13 cellular contexts compared by ENCODE assay signal in the genomic region with DNA sequence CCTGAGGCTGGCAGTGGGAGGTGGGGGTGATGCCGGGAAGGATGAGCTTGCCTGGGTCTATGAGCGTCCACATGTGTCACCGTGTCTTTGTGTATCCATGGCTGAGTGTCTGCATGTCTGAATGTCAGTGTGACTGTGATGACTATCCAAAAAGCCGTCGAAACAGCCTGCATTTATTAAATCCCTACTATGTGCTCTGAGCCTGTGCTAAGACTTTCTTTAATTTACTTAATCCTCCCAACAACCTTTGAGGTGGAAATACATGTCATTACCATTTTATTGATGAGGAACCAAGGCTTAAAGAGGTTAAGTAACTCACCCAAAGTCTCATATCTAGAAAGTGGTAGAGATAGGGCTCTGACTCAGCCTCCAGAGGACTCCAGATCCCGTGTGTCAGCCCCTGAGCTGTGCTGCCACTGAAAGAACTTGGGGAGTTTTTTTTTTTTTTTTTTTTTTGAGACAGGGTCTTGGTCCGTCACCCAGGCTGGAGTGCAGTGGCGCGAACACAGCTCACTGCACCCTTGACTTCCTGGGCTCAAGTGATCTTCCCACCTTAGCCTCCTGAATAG. TPM values are rescaled to one million over a fixed set of nuclear protein-coding genes. Genes with fewer than 3 reads are reported as not detected.
DNase-seq lines count a peak whose midpoint lies in the region; TF ChIP-seq lines count a peak whose summit lies in the region.
"Had no signal": no experiment of that assay in that cellular context is flagged by ENCODE, and none has a peak within 500 bp of the region (broad histone marks: within the 10 kb centered on the region; RNA-seq: fewer than 3 reads in every experiment).

No MANE protein-coding gene starts in this region.

- H3K27ac ChIP-seq in dorsolateral prefrontal cortex (peak overlapping the region in 46 of 59 donors; percentile 3 to 99 (median 60)), neuronal stem cell (replicated peaks; ENCODE audit: low read length) (no peak overlapping the region)

- H3K9me3 Mint-ChIP-seq in HFFc6 = no peaks in the 10 kb centered on the region
- H3K9me3 Mint-ChIP-seq in activated T-helper 1 cell treated with anti-CD3 and anti-CD28 coated beads, Interleukin-12 subunit alpha, Interleukin-12 subunit beta, Interleukin-2, Interleukin-4 antibody, amounts not matched to agents 30 ng/mL and 10 ng/mL and 1 ng/mL, durations not matched to agents 14 hours and 24 hours and 36 hours = no peaks in the 10 kb centered on the region
- H3K9me3 Mint-ChIP-seq: natural killer cell treated with Interleukin-12 subunit alpha and Interleukin-12 subunit beta and Interleukin-15 and Interleukin-18, amount 100 ng/mL, for 72 hours had no signal

- no peak overlapping the region for H2BK15ac ChIP-seq in neuronal stem cell (ENCODE audit: low read length)

- H3K36me3 Mint-ChIP-seq in HFFc6 (ENCODE audit: low read depth) = peaks cover 17% of the 10 kb centered on the region; the same call in 1 of the 2 replicates
- no peaks in the 10 kb centered on the region for H3K36me3 Mint-ChIP-seq in activated T-helper 1 cell treated with anti-CD3 and anti-CD28 coated beads, Interleukin-12 subunit alpha, Interleukin-12 subunit beta, Interleukin-2, Interleukin-4 antibody, amounts not matched to agents 30 ng/mL and 10 ng/mL and 1 ng/mL, durations not matched to agents 14 hours and 24 hours and 36 hours (ENCODE audit: low read depth)
- H3K36me3 Mint-ChIP-seq: activated CD8-positive, alpha-beta memory T cell treated with anti-CD3 and anti-CD28 coated beads, Interleukin-2, amount 10 ng/mL, durations not matched to agents 7 days and 5 days; activated naive CD8-positive, alpha-beta T cell; natural killer cell treated with Interleukin-12 subunit alpha and Interleukin-12 subunit beta and Interleukin-15 and Interleukin-18, amount 100 ng/mL, for 72 hours had no signal

- peak overlapping the region; percentile 3 for H4K91ac ChIP-seq in neuronal stem cell (ENCODE audit: low read depth, low read length, poor library complexity)

- H3K4ac ChIP-seq in neuronal stem cell (ENCODE audit: low read length) = peak overlapping the region; percentile 24

- H3K14ac ChIP-seq in neuronal stem cell (ENCODE audit: low read length) = no peak overlapping the region

- peaks cover 65% of the 10 kb centered on the region for H3K4me1 Mint-ChIP-seq in HFFc6 (ENCODE audit: low read depth)
- H3K4me1 Mint-ChIP-seq in activated T-helper 1 cell treated with anti-CD3 and anti-CD28 coated beads, Interleukin-12 subunit alpha, Interleukin-12 subunit beta, Interleukin-2, Interleukin-4 antibody, amounts not matched to agents 30 ng/mL and 10 ng/mL and 1 ng/mL, durations not matched to agents 14 hours and 24 hours and 36 hours (ENCODE audit: low read depth) = no peaks in the 10 kb centered on the region

- H3K18ac ChIP-seq in neuronal stem cell (ENCODE audit: low read length) = peak overlapping the region; percentile 54

- peak; percentile 67 for DNase-seq in A172 (ENCODE audit: low spot score)
- DNase-seq in HFFc6 = peak; percentile 39
- DNase-seq in dorsolateral prefrontal cortex = no peak
- no peak for DNase-seq in neuronal stem cell (ENCODE audit: low spot score)
- DNase-seq in kidney glomerular epithelial cell (lab: John Stamatoyannopoulos, UW) = no peak
- DNase-seq in HuH-7.5 (ENCODE audit: low spot score) = no peak
- no peak for DNase-seq in HPDE6-E6E7 (ENCODE audit: extremely low spot score)
- no peak for DNase-seq in activated T-helper 1 cell treated with anti-CD3 and anti-CD28 coated beads, Interleukin-12 subunit alpha, Interleukin-12 subunit beta, Interleukin-2, Interleukin-4 antibody, amounts not matched to agents 30 ng/mL and 10 ng/mL and 1 ng/mL, durations not matched to agents 14 hours and 24 hours and 36 hours (ENCODE audit: low spot score)
- DNase-seq: activated CD8-positive, alpha-beta memory T cell treated with anti-CD3 and anti-CD28 coated beads, Interleukin-2, amount 10 ng/mL, durations not matched to agents 7 days and 5 days; AML-193; NCI-H524 had no signal

- no CpG with 5 or more reads among the region's 9 CpGs for WGBS in neuronal stem cell (ENCODE audit: extremely low coverage in 2 of 2, insufficient read length in 2 of 2, insufficient replicate concordance in 1 of 2), 2 donors

- TF ChIP-seq CTCF in HFFc6 (IDR thresholded peaks at IDR 0.05) (no peak), dorsolateral prefrontal cortex (IDR thresholded peaks at IDR 0.05 in 54 of 56, conservative IDR thresholded peaks at IDR 0.05 in 2 of 56; ENCODE audit: low read depth in 1 of 56, partially characterized antibody in 56 of 56) (no peak)

- H2AK5ac ChIP-seq in neuronal stem cell (ENCODE audit: low read depth, low read length) = peak overlapping the region; percentile 95

- peaks cover 2% of the 10 kb centered on the region for H3K27me3 Mint-ChIP-seq in HFFc6 (ENCODE audit: insufficient read depth)
- H3K27me3 Mint-ChIP-seq in activated T-helper 1 cell treated with anti-CD3 and anti-CD28 coated beads, Interleukin-12 subunit alpha, Interleukin-12 subunit beta, Interleukin-2, Interleukin-4 antibody, amounts not matched to agents 30 ng/mL and 10 ng/mL and 1 ng/mL, durations not matched to agents 14 hours and 24 hours and 36 hours (ENCODE audit: insufficient read depth) = peaks cover 25% of the 10 kb centered on the region

- H3K36me3 ChIP-seq in neuronal stem cell (replicated peaks in 1 of 2; ENCODE audit: control insufficient read depth in 2 of 2, insufficient read depth in 2 of 2, low read length in 2 of 2) = no peaks in the 10 kb centered on the region

- H2BK5ac ChIP-seq in neuronal stem cell (ENCODE audit: low read length) = no peak overlapping the region

- no peaks in the 10 kb centered on the region for H3K9me3 ChIP-seq in neuronal stem cell (replicated peaks in 1 of 2; ENCODE audit: control insufficient read depth in 2 of 2, insufficient read depth in 1 of 2, low read depth in 1 of 2, low read length in 2 of 2)

- H3K79me1 ChIP-seq in neuronal stem cell (ENCODE audit: low read depth, low read length) = no peaks in the 10 kb centered on the region

- H2BK120ac ChIP-seq in neuronal stem cell (ENCODE audit: low read depth, low read length) = no peak overlapping the region

- H3K4me1 ChIP-seq in neuronal stem cell (ENCODE audit: control insufficient read depth in 2 of 2, insufficient read depth in 1 of 2, low read depth in 1 of 2, low read length in 2 of 2) = peaks cover 39 to 44% of the 10 kb centered on the region in 2 donors

- intact Hi-C loops in dorsolateral prefrontal cortex (cut with DNase I) = no loop called here
- intact Hi-C loops in activated T-helper 1 cell treated with anti-CD3 and anti-CD28 coated beads, Interleukin-12 subunit alpha, Interleukin-12 subunit beta, Interleukin-2, Interleukin-4 antibody, amounts not matched to agents 30 ng/mL and 10 ng/mL and 1 ng/mL, durations not matched to agents 14 hours and 24 hours and 36 hours (cut with micrococcal nuclease) = no loop called here

- H3K27me3 ChIP-seq in dorsolateral prefrontal cortex = peaks cover 0 to 2% (median 0%) of the 10 kb centered on the region in 45 donors
- H3K27me3 ChIP-seq in neuronal stem cell (ENCODE audit: control insufficient read depth in 3 of 3, insufficient read depth in 3 of 3, low read depth in 1 of 3, low read length in 3 of 3) = peaks cover 0 to 3% (median 0%) of the 10 kb centered on the region in 3 experiments

- peak overlapping the region; percentile 98 for H3K27ac Mint-ChIP-seq in HFFc6
- no peak overlapping the region for H3K27ac Mint-ChIP-seq in activated T-helper 1 cell treated with anti-CD3 and anti-CD28 coated beads, Interleukin-12 subunit alpha, Interleukin-12 subunit beta, Interleukin-2, Interleukin-4 antibody, amounts not matched to agents 30 ng/mL and 10 ng/mL and 1 ng/mL, durations not matched to agents 14 hours and 24 hours and 36 hours
- H3K27ac Mint-ChIP-seq: activated CD8-positive, alpha-beta memory T cell treated with anti-CD3 and anti-CD28 coated beads, Interleukin-2, amount 10 ng/mL, durations not matched to agents 7 days and 5 days; activated naive CD8-positive, alpha-beta T cell; natural killer cell treated with Interleukin-12 subunit alpha and Interleukin-12 subunit beta and Interleukin-15 and Interleukin-18, amount 100 ng/mL, for 72 hours had no signal

- H3K23ac ChIP-seq in neuronal stem cell (ENCODE audit: low read depth, low read length, poor library complexity) = no peak overlapping the region

- H3K4me3 ChIP-seq in dorsolateral prefrontal cortex (no peak overlapping the region), neuronal stem cell (ENCODE audit: low read length in 2 of 2) (no peak overlapping the region)

- no peak overlapping the region for H4K8ac ChIP-seq in neuronal stem cell (ENCODE audit: low read depth, low read length)

- peak overlapping the region; percentile 47 for H3K4me3 Mint-ChIP-seq in HFFc6
- no peak overlapping the region for H3K4me3 Mint-ChIP-seq in activated T-helper 1 cell treated with anti-CD3 and anti-CD28 coated beads, Interleukin-12 subunit alpha, Interleukin-12 subunit beta, Interleukin-2, Interleukin-4 antibody, amounts not matched to agents 30 ng/mL and 10 ng/mL and 1 ng/mL, durations not matched to agents 14 hours and 24 hours and 36 hours
- H3K4me3 Mint-ChIP-seq: activated CD8-positive, alpha-beta memory T cell treated with anti-CD3 and anti-CD28 coated beads, Interleukin-2, amount 10 ng/mL, durations not matched to agents 7 days and 5 days; activated naive CD8-positive, alpha-beta T cell; natural killer cell treated with Interleukin-12 subunit alpha and Interleukin-12 subunit beta and Interleukin-15 and Interleukin-18, amount 100 ng/mL, for 72 hours had no signal

- H2AFZ ChIP-seq in neuronal stem cell (ENCODE audit: low read length) = no peak overlapping the region

- H2BK12ac ChIP-seq in neuronal stem cell (ENCODE audit: low read length) = no peak overlapping the region

- H3K9ac ChIP-seq in neuronal stem cell (ENCODE audit: low read depth, low read length, poor library complexity) = no peak overlapping the region

- no peak overlapping the region for H3K4me2 ChIP-seq in neuronal stem cell (ENCODE audit: insufficient read depth, low read length, poor library complexity, severe bottlenecking)

RNA-seq across cellular contexts. Expression of a gene that starts 20.0 kb away (rescaled TPM):
- 48.9 and 68.6 TPM in 2 replicates for total RNA-seq in A172 (2014; rRNA removed; shearing (Covaris generic))
- total RNA-seq in HFFc6 (2021; fragmentation: NEBNext Ultra II Directional; extraction: Animal tissue kit (Norgen Biotek cat#: 25700)) = 100 to 1,000 TPM; 206 to 231 (median 224) TPM
- 100 to 1,000 TPM in 109 of 120 experiments, 10 to 100 TPM in 11; 93.2 to 496 (median 159) TPM for total RNA-seq in dorsolateral prefrontal cortex
- polyA plus RNA-seq in neuronal stem cell (2013, experiment 1 of 2) = 15.0 TPM
- polyA plus RNA-seq in neuronal stem cell (2013, experiment 2 of 2) = 15.8 TPM
- total RNA-seq in activated T-helper 1 cell treated with anti-CD3 and anti-CD28 coated beads, Interleukin-12 subunit alpha, Interleukin-12 subunit beta, Interleukin-2, Interleukin-4 antibody, amounts not matched to agents 30 ng/mL and 10 ng/mL and 1 ng/mL, durations not matched to agents 14 hours and 24 hours and 36 hours = 0.57 and 0.88 TPM in 2 replicates

Comparison
In these comparisons a context has a peak if more than half of its experiments do, and no peak if none do; other contexts are left out.
1. DNase-seq: peak in A172 (single experiment) and HFFc6 (single experiment); none in dorsolateral prefrontal cortex (0 of 10), neuronal stem cell (single experiment), kidney glomerular epithelial cell (single experiment), HuH-7.5 (single experiment), HPDE6-E6E7 (single experiment) and activated T-helper 1 cell treated with anti-CD3 and anti-CD28 coated beads, Interleukin-12 subunit alpha, Interleukin-12 subunit beta, Interleukin-2, Interleukin-4 antibody, amounts not matched to agents 30 ng/mL and 10 ng/mL and 1 ng/mL, durations not matched to agents 14 hours and 24 hours and 36 hours (single experiment).
2. RNA of a gene that starts 20.0 kb away (total RNA-seq): 206 to 231 TPM in HFFc6, 93.2 to 496 TPM in dorsolateral prefrontal cortex and 48.9 to 68.6 TPM in A172; 0.57 to 0.88 TPM in activated T-helper 1 cell treated with anti-CD3 and anti-CD28 coated beads, Interleukin-12 subunit alpha, Interleukin-12 subunit beta, Interleukin-2, Interleukin-4 antibody, amounts not matched to agents 30 ng/mL and 10 ng/mL and 1 ng/mL, durations not matched to agents 14 hours and 24 hours and 36 hours; every median in the first group is over 10 times any median in the second.